8 cellular contexts compared by ENCODE assay signal in the genomic region with DNA sequence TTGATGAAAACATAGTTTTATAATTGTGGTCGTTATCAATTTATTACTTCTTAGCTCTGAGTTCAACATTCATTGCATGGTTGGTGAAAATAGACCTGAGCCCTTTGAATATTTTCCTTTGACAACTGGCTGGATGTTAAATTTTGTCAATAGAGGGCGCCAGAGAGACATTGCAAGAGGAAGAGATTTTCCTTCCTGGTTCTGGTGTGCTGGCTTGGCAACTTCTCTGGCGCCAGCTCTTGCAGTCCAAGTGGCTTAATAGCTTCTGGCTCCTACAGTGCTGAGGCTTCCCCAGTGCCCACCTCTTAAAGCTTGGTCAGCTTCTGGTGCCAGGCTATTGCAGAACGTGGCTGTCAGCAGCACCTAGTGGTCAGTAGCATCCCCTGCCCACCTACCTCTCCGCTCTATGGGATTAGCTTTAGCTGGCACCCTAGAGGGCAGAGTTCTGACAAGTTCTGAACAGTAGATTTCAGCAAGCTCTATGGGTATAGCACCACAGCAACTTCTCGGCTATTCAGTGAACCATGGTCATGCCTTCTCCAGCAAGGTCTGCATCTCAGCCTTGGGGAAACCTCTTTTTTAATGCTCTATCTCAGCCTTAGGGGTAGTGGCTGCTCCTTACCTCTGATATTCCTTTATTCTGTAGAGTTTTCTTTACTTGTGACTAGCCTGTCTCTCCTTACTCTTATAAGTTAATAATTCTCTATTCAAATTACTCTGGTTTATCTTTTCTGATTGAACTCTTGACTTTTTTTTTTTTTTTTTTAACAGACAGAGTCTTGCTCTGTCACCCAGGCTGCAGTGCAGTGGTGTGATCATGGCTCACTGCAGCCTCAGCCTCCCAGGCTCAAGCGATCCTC. TPM values are rescaled to one million over a fixed set of nuclear protein-coding genes. Genes with fewer than 3 reads are reported as not detected.
DNase-seq lines count a peak whose midpoint lies in the region; ATAC-seq, FAIRE-seq and TF ChIP-seq lines count a peak whose summit lies in the region.

No MANE protein-coding gene starts in this region.

- H3K4me3 ChIP-seq in GM12864 (ENCODE audit: low read depth, low read length), result no peak overlapping the region; the same call in 1 of the 2 replicates

- ATAC-seq in HG03432 (IDR thresholded peaks at IDR 0.05; ENCODE audit: unreplicated experiment) (peak; percentile 65), left lobe of liver (peak; percentile 92)

- peak; percentile 80 for TF ChIP-seq CTCF in GM12864 (IDR thresholded peaks at IDR 0.05; ENCODE audit: low read depth, low read length, missing control alignments)

- FAIRE-seq in colon (lab: Jason Lieb, UNC), result peak; percentile 53

- DNase-seq in GM12864 (ENCODE audit: low read depth) (peak; percentile 55), NCI-H524 treated with DMSO at 0.1 percent for 48 hours (lab: John Stamatoyannopoulos, UW) (peak; percentile 34), left lobe of liver (ENCODE audit: low spot score) (peak; percentile 76), mesenteric fat pad (ENCODE audit: low spot score) (no peak)
- DNase-seq in activated CD4-positive, alpha-beta T cell treated with anti-CD3 and anti-CD28 coated beads for 48 hours, result peak; percentile 70
- peak; percentile 44 for DNase-seq in stimulated activated CD4-positive, alpha-beta T cell treated with anti-CD3 and anti-CD28 coated beads, Interleukin-2, amount 100 ng/mL, for 4 hours (ENCODE audit: low read depth)

RNA-seq across cellular contexts. Expression of a gene that starts 59.4 kb away (rescaled TPM):
- 4.8 TPM for total RNA-seq in left lobe of liver
- 46.5 TPM for total RNA-seq in mesenteric fat pad
